ENCODE assay signal across 7 cellular contexts in the genomic region with DNA sequence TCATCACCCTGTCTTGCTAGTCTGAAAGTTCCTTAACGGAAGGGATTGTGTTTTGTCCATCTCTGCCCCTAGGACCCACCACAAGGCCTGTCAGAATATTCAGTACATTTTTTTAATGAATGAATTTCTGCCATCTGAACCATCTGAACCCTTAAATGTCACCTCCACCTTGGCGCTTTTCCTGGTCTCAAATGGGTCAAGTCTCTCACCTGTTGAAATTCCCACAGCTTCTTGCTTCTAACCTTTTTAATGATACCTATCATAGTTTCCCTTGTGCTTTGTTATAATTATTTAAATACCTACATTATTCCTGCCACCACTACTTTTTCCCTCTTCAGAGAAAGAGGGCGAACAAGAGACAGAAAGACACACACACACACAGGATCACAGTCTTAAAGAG. TPM values are rescaled to one million over a fixed set of nuclear protein-coding genes. Genes with fewer than 3 reads are reported as not detected.
"Had no signal": no experiment of that assay in that cellular context is flagged by ENCODE, and none has a peak within 500 bp of the region (broad histone marks: within the 10 kb centered on the region; RNA-seq: fewer than 3 reads in every experiment).

No MANE protein-coding gene starts in this region.

- H3K27ac Mint-ChIP-seq: GM23338, H9 had no signal

- FAIRE-seq: H54, HTR-8/SVneo, K562 had no signal

- H2AFZ ChIP-seq: GM23338 had no signal

- DNase-seq: H9, HCEC 1CT, IMR-90 had no signal

- ATAC-seq: GM23338, K562 had no signal

- H3K4me2 ChIP-seq: GM23338 had no signal

- H3K4me3 Mint-ChIP-seq: GM23338, H9 had no signal

- H3K4me3 ChIP-seq: GM23338, K562 had no signal

- H3K9me3 Mint-ChIP-seq: GM23338 had no signal

RNA-seq across cellular contexts. Expression of a gene that starts 48.0 kb away (rescaled TPM):
- total RNA-seq: K562 had no signal
- polyA plus RNA-seq: K562 had no signal
